In genomic region chr9:128456613-128457061, GRCh38 we compare ENCODE assay signal across 1 cellular context.
A peak's percentile ranks its signal among the peaks of the same experiment; 100 is the strongest.
TF ChIP-seq lines count a peak whose summit lies in the region.

No MANE protein-coding gene starts in this region.

TF ChIP-seq in H1, 55 proteins besides CTCF, POLR2A, EP300 and RAD21 (continued from another document):
- TF ChIP-seq E2F6 (IDR thresholded peaks at IDR 0.05) (peak; percentile 73), CBX8 (IDR thresholded peaks at IDR 0.05; ENCODE audit: borderline replicate concordance, low read depth, low read length) (no peak), NANOG (IDR thresholded peaks at IDR 0.05; ENCODE audit: insufficient read depth, low read depth, low read length, poor library complexity, severe bottlenecking) (no peak), TAF7 (optimal IDR thresholded peaks at IDR 0.05; ENCODE audit: borderline replicate concordance, low read depth, low read length) (no peak), POU5F1 (IDR thresholded peaks at IDR 0.05; ENCODE audit: low read depth, low read length) (no peak), CBX5 (IDR thresholded peaks at IDR 0.05; ENCODE audit: low read depth, low read length) (no peak)
